Comparison of ENCODE assay signal across 1 cellular context in the genomic region with DNA sequence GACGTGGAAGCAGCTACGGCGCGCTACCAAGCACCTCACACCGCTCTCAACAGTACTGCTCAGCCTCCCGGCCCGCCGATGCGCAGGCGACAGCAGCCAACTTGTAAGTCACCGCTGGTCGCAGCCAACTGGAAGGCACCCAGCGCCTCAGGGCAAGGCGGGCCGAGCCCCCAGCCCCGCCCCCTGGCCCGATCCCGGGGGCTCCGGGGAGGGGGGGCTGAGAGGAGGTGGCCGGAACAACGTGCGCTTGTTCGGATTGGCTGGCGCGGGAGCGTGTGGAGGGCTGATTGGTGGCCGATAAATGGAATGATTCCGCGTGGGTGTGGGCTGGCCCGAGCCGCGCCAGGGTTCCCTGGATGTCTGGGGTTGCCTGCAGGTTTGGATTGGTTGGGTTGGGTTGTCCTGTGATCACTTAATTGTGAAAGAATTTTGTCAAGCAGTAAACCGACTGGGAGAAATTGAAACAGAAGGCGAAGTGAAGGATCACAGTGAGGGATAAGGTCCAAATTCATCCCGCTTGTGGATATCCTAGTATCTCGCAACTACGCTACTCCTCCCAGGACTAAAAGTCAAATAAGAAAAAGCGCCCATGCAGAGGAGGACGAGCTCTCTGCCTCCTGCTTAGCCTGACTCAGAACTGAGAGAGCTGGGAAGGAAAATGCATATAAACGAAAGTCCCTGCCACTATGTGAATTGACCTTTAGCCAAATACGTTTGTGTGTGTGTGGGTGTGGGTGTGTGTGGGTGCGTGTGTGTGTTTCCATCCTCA.
TF ChIP-seq lines count a peak whose summit lies in the region.

A gene with protein sequence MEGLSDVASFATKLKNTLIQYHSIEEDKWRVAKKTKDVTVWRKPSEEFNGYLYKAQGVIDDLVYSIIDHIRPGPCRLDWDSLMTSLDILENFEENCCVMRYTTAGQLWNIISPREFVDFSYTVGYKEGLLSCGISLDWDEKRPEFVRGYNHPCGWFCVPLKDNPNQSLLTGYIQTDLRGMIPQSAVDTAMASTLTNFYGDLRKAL (minus strand): TSS at position 130 of the 769 bp plus-strand sequence. CDS start 5,102 bp downstream, outside the sequence.

TF ChIP-seq in HepG2, 621 proteins besides CTCF, POLR2A, EP300 and RAD21 (continued from another document and continues in another):
- TF ChIP-seq, protein P1, sequence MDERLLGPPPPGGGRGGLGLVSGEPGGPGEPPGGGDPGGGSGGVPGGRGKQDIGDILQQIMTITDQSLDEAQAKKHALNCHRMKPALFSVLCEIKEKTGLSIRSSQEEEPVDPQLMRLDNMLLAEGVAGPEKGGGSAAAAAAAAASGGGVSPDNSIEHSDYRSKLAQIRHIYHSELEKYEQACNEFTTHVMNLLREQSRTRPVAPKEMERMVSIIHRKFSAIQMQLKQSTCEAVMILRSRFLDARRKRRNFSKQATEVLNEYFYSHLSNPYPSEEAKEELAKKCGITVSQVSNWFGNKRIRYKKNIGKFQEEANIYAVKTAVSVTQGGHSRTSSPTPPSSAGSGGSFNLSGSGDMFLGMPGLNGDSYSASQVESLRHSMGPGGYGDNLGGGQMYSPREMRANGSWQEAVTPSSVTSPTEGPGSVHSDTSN (CRISPR knock-in tag; IDR thresholded peaks at IDR 0.05) = no peak
- peak; percentile 78; the same call in 1 of the 2 replicates for TF ChIP-seq ZNF792 (CRISPR knock-in tag; IDR thresholded peaks at IDR 0.05)
- no peak for TF ChIP-seq NR2C2 (CRISPR knock-in tag; IDR thresholded peaks at IDR 0.05; ENCODE audit: borderline replicate concordance)
- TF ChIP-seq ZNF224 (CRISPR knock-in tag; IDR thresholded peaks at IDR 0.05) = peak; percentile 95
- peak; percentile 97 for TF ChIP-seq RBFOX2 (IDR thresholded peaks at IDR 0.05; ENCODE audit: low read depth, low read length)
- TF ChIP-seq, protein P2, sequence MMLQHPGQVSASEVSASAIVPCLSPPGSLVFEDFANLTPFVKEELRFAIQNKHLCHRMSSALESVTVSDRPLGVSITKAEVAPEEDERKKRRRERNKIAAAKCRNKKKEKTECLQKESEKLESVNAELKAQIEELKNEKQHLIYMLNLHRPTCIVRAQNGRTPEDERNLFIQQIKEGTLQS (CRISPR knock-in tag; IDR thresholded peaks at IDR 0.05) = 0 out of 2 replicates have a peak, but pooled peaks have one; percentile 8
- peak; percentile 84 for TF ChIP-seq ZBTB7B (CRISPR knock-in tag; IDR thresholded peaks at IDR 0.05)
- TF ChIP-seq ATF7-NPFF (CRISPR knock-in tag; IDR thresholded peaks at IDR 0.05; ENCODE audit: low read depth) = peak; percentile 46
- 0 out of 2 replicates have a peak, but pooled peaks have one; percentile 28 for TF ChIP-seq BHLHE40 (IDR thresholded peaks at IDR 0.05; ENCODE audit: low read length)
- TF ChIP-seq ZFX (CRISPR knock-in tag; IDR thresholded peaks at IDR 0.05; ENCODE audit: low read depth) = peak; percentile 89
- TF ChIP-seq ZNF780A (CRISPR knock-in tag; IDR thresholded peaks at IDR 0.05) = no peak; the same call in none of the 2 replicates
- peak; percentile 91 for TF ChIP-seq KLF6 (CRISPR knock-in tag; IDR thresholded peaks at IDR 0.05)
- peak; percentile 72; the same call in 1 of the 2 replicates for TF ChIP-seq YEATS2 (CRISPR knock-in tag; IDR thresholded peaks at IDR 0.05; ENCODE audit: borderline replicate concordance)
- TF ChIP-seq IKZF1 (IDR thresholded peaks at IDR 0.05) = no peak
- TF ChIP-seq, protein P3, sequence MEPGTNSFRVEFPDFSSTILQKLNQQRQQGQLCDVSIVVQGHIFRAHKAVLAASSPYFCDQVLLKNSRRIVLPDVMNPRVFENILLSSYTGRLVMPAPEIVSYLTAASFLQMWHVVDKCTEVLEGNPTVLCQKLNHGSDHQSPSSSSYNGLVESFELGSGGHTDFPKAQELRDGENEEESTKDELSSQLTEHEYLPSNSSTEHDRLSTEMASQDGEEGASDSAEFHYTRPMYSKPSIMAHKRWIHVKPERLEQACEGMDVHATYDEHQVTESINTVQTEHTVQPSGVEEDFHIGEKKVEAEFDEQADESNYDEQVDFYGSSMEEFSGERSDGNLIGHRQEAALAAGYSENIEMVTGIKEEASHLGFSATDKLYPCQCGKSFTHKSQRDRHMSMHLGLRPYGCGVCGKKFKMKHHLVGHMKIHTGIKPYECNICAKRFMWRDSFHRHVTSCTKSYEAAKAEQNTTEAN (CRISPR knock-in tag; conservative IDR thresholded peaks at IDR 0.05) = peak; percentile 69; the same call in 1 of the 2 replicates
- TF ChIP-seq, protein P4, sequence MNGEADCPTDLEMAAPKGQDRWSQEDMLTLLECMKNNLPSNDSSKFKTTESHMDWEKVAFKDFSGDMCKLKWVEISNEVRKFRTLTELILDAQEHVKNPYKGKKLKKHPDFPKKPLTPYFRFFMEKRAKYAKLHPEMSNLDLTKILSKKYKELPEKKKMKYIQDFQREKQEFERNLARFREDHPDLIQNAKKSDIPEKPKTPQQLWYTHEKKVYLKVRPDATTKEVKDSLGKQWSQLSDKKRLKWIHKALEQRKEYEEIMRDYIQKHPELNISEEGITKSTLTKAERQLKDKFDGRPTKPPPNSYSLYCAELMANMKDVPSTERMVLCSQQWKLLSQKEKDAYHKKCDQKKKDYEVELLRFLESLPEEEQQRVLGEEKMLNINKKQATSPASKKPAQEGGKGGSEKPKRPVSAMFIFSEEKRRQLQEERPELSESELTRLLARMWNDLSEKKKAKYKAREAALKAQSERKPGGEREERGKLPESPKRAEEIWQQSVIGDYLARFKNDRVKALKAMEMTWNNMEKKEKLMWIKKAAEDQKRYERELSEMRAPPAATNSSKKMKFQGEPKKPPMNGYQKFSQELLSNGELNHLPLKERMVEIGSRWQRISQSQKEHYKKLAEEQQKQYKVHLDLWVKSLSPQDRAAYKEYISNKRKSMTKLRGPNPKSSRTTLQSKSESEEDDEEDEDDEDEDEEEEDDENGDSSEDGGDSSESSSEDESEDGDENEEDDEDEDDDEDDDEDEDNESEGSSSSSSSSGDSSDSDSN (CRISPR knock-in tag; IDR thresholded peaks at IDR 0.05) = peak; percentile 87
- TF ChIP-seq ZNF558 (CRISPR knock-in tag; IDR thresholded peaks at IDR 0.05; ENCODE audit: borderline replicate concordance) = peak; percentile 83; the same call in 1 of the 2 replicates
- no peak for TF ChIP-seq ZSCAN20 (CRISPR knock-in tag; IDR thresholded peaks at IDR 0.05; ENCODE audit: borderline replicate concordance)
- peak; percentile 20; the same call in 1 of the 2 replicates for TF ChIP-seq ONECUT2 (CRISPR knock-in tag; IDR thresholded peaks at IDR 0.05)
- peak; percentile 94 for TF ChIP-seq ZNF430 (CRISPR knock-in tag; IDR thresholded peaks at IDR 0.05)
- TF ChIP-seq TCF7L2 (IDR thresholded peaks at IDR 0.05; ENCODE audit: low read depth, low read length) = no peak
- TF ChIP-seq, protein P5, sequence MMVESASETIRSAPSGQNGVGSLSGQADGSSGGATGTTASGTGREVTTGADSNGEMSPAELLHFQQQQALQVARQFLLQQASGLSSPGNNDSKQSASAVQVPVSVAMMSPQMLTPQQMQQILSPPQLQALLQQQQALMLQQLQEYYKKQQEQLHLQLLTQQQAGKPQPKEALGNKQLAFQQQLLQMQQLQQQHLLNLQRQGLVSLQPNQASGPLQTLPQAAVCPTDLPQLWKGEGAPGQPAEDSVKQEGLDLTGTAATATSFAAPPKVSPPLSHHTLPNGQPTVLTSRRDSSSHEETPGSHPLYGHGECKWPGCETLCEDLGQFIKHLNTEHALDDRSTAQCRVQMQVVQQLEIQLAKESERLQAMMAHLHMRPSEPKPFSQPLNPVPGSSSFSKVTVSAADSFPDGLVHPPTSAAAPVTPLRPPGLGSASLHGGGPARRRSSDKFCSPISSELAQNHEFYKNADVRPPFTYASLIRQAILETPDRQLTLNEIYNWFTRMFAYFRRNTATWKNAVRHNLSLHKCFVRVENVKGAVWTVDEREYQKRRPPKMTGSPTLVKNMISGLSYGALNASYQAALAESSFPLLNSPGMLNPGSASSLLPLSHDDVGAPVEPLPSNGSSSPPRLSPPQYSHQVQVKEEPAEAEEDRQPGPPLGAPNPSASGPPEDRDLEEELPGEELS (CRISPR knock-in tag; IDR thresholded peaks at IDR 0.05) = peak; percentile 40; the same call in 1 of the 2 replicates
- TF ChIP-seq SP140L (CRISPR knock-in tag; IDR thresholded peaks at IDR 0.05; ENCODE audit: borderline replicate concordance) = no peak
- peak; percentile 45; the same call in 1 of the 2 replicates for TF ChIP-seq NR2F6 (IDR thresholded peaks at IDR 0.05)
- peak; percentile 39 for TF ChIP-seq NR2F6 (CRISPR knock-in tag; IDR thresholded peaks at IDR 0.05)
- TF ChIP-seq HNRNPLL (IDR thresholded peaks at IDR 0.05; ENCODE audit: low read depth, low read length, poor library complexity, severe bottlenecking) = peak; percentile 84
- TF ChIP-seq, protein P6, sequence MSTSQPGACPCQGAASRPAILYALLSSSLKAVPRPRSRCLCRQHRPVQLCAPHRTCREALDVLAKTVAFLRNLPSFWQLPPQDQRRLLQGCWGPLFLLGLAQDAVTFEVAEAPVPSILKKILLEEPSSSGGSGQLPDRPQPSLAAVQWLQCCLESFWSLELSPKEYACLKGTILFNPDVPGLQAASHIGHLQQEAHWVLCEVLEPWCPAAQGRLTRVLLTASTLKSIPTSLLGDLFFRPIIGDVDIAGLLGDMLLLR (CRISPR knock-in tag; IDR thresholded peaks at IDR 0.05) = no peak
- TF ChIP-seq ZNF605 (CRISPR knock-in tag; IDR thresholded peaks at IDR 0.05) = peak; percentile 97
- no peak; the same call in 1 of the 2 replicates for TF ChIP-seq RNF2 (conservative IDR thresholded peaks at IDR 0.05; ENCODE audit: low read depth)
- TF ChIP-seq, protein P7, sequence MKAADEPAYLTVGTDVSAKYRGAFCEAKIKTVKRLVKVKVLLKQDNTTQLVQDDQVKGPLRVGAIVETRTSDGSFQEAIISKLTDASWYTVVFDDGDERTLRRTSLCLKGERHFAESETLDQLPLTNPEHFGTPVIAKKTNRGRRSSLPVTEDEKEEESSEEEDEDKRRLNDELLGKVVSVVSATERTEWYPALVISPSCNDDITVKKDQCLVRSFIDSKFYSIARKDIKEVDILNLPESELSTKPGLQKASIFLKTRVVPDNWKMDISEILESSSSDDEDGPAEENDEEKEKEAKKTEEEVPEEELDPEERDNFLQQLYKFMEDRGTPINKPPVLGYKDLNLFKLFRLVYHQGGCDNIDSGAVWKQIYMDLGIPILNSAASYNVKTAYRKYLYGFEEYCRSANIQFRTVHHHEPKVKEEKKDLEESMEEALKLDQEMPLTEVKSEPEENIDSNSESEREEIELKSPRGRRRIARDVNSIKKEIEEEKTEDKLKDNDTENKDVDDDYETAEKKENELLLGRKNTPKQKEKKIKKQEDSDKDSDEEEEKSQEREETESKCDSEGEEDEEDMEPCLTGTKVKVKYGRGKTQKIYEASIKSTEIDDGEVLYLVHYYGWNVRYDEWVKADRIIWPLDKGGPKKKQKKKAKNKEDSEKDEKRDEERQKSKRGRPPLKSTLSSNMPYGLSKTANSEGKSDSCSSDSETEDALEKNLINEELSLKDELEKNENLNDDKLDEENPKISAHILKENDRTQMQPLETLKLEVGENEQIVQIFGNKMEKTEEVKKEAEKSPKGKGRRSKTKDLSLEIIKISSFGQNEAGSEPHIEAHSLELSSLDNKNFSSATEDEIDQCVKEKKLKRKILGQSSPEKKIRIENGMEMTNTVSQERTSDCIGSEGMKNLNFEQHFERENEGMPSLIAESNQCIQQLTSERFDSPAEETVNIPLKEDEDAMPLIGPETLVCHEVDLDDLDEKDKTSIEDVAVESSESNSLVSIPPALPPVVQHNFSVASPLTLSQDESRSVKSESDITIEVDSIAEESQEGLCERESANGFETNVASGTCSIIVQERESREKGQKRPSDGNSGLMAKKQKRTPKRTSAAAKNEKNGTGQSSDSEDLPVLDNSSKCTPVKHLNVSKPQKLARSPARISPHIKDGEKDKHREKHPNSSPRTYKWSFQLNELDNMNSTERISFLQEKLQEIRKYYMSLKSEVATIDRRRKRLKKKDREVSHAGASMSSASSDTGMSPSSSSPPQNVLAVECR (CRISPR knock-in tag; IDR thresholded peaks at IDR 0.05; ENCODE audit: borderline replicate concordance) = peak; percentile 90; the same call in 1 of the 2 replicates
- TF ChIP-seq, protein P8, sequence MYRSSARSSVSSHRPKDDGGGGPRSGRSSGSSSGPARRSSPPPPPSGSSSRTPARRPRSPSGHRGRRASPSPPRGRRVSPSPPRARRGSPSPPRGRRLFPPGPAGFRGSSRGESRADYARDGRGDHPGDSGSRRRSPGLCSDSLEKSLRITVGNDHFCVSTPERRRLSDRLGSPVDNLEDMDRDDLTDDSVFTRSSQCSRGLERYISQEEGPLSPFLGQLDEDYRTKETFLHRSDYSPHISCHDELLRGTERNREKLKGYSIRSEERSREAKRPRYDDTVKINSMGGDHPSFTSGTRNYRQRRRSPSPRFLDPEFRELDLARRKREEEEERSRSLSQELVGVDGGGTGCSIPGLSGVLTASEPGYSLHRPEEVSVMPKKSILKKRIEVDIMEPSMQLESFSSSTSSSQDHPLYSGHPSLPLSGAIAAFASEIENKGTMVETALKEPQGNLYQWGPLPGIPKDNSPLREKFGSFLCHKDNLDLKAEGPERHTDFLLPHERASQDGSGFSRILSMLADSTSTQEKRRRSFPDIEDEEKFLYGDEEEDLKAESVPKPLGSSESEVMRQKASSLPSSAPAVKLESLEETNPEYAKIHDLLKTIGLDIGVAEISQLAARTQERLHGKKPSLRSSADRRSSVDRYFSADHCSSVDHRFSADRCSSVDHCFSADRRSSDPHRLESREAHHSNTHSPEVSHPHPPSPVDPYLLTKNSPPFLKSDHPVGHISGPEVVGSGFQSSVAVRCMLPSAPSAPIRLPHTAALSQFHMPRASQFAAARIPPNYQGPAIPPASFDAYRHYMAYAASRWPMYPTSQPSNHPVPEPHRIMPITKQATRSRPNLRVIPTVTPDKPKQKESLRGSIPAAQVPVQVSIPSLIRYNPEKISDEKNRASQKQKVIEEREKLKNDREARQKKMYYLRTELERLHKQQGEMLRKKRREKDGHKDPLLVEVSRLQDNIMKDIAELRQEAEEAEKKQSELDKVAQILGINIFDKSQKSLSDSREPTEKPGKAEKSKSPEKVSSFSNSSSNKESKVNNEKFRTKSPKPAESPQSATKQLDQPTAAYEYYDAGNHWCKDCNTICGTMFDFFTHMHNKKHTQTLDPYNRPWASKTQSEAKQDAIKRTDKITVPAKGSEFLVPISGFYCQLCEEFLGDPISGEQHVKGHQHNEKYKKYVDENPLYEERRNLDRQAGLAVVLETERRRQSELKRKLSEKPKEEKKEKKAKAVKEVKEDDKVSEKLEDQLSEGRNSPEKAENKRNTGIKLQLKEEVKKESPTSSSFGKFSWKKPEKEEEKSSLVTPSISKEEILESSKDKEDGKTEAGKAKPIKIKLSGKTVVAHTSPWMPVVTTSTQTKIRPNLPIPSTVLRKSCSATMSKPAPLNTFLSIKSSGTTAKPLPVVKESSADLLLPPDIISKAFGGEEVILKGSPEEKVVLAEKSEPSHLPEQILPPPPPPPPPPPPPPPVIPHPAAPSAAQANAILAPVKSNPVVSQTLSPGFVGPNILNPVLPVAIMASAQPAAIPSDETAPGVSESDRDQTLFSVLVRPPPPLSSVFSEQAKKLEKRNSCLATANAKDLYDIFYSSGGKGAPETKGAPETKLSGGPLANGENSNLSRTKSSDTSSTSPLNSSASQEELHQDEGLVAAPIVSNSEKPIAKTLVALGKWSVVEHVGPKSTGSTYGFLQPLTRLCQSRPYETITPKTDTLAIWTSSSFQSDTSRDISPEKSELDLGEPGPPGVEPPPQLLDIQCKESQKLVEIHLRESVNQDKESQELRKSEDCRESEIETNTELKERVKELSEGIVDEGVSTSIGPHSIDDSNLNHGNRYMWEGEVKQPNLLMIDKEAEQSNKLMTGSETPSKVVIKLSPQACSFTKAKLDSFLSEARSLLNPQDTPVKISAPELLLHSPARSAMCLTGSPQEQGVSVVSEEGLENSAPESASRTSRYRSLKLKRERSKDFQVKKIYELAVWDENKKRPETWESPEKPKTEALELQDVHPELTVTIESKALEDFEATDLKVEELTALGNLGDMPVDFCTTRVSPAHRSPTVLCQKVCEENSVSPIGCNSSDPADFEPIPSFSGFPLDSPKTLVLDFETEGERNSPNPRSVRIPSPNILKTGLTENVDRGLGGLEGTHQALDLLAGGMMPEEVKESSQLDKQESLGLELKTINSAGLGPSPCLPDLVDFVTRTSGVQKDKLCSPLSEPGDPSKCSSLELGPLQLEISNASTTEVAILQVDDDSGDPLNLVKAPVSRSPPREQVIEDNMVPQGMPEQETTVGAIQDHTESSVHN (CRISPR knock-in tag; IDR thresholded peaks at IDR 0.05) = 0 out of 2 replicates have a peak, but pooled peaks have one; percentile 34
